In genomic region chr1:8323706-8324105, GRCh38 we compare ENCODE assay signal across 1 cellular context.
A peak's percentile ranks its signal among the peaks of the same experiment; 100 is the strongest.
TF ChIP-seq lines count a peak whose summit lies in the region.

No MANE protein-coding gene starts in this region.

TF ChIP-seq in HepG2, 621 proteins besides CTCF, POLR2A, EP300 and RAD21:
- TF ChIP-seq ELF1 (CRISPR knock-in tag; IDR thresholded peaks at IDR 0.05): no peak
- TF ChIP-seq, protein P1, sequence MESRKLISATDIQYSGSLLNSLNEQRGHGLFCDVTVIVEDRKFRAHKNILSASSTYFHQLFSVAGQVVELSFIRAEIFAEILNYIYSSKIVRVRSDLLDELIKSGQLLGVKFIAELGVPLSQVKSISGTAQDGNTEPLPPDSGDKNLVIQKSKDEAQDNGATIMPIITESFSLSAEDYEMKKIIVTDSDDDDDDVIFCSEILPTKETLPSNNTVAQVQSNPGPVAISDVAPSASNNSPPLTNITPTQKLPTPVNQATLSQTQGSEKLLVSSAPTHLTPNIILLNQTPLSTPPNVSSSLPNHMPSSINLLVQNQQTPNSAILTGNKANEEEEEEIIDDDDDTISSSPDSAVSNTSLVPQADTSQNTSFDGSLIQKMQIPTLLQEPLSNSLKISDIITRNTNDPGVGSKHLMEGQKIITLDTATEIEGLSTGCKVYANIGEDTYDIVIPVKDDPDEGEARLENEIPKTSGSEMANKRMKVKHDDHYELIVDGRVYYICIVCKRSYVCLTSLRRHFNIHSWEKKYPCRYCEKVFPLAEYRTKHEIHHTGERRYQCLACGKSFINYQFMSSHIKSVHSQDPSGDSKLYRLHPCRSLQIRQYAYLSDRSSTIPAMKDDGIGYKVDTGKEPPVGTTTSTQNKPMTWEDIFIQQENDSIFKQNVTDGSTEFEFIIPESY (CRISPR knock-in tag; IDR thresholded peaks at IDR 0.05): peak; percentile 39; the same call in 1 of the 2 replicates
TF ChIP-seq in HepG2: peak in this region for 1.
